ENCODE assay signal across 8 cellular contexts in genomic region chr17:42388381-42389134, GRCh38. TPM values are rescaled to one million over a fixed set of nuclear protein-coding genes. Genes with fewer than 3 reads are reported as not detected.
DNase-seq lines count a peak whose midpoint lies in the region; ATAC-seq and TF ChIP-seq lines count a peak whose summit lies in the region.

Gene STAT3 (minus strand): TSS chr17:42388442. CDS start chr17:42348516, 39,926 bp downstream.

- POLR2A ChIA-PET in T-cell (lab: Charles Lee): interaction anchor here (0.5 to 1.9 kb wide), 22 partner anchors 10 to 632 kb away, joined by 3 to 18 read pairs (median 6); partner anchors contain the start of gene NAGLU (in 1 of the 2)

- H3K4me1 ChIP-seq in cardiac muscle cell (ENCODE audit: low read depth) (peaks cover 8% of the 10 kb centered on the region), parathyroid adenoma (peaks cover 7% of the 10 kb centered on the region), tibial nerve (peaks cover 0 to 60% (median 28%) of the 10 kb centered on the region in 4 donors)

- H3K4me1 Mint-ChIP-seq in T-cell: peaks cover 48 to 52% (median 50%) of the 10 kb centered on the region in 3 donors

- CTCF ChIA-PET in T-cell (lab: Charles Lee): interaction anchor here in 1 of 2 donors (0.8 to 2.5 kb wide), 15 partner anchors 11 to 190 kb away, joined by 3 to 27 read pairs (median 4); partner anchors contain the start of gene PSMC3IP

- H3K36me3 ChIP-seq in cardiac muscle cell (no peaks in the 10 kb centered on the region), parathyroid adenoma (ENCODE audit: control insufficient read depth, insufficient read depth, low read length) (no peaks in the 10 kb centered on the region), tibial nerve (peaks cover 0 to 5% (median 0%) of the 10 kb centered on the region in 3 donors)

- peak; percentile 93 for ATAC-seq in HG02798 (IDR thresholded peaks at IDR 0.05; ENCODE audit: poor library complexity, unreplicated experiment)
- ATAC-seq in T-cell (replicated peaks in 1 of 4): peak; percentile 83 to 93 (median 92)

- peak within 1 kb of the TSS; percentile 90 for H2AFZ ChIP-seq in parathyroid adenoma

- H3K27ac ChIP-seq in adipose tissue (ENCODE audit: low read depth, low read length) (peak within 1 kb of the TSS; percentile 100), cardiac muscle cell (peak within 1 kb of the TSS; percentile 93), parathyroid adenoma (peak within 1 kb of the TSS; percentile 91), tibial nerve (peak within 1 kb of the TSS; percentile 98 to 100 (median 100))

- TF ChIP-seq POLR2A in tibial nerve (IDR thresholded peaks at IDR 0.05): peak; percentile 97 to 98

- H3K27me3 Mint-ChIP-seq in T-cell: no peaks in the 10 kb centered on the region

- H3K4me2 ChIP-seq in parathyroid adenoma (ENCODE audit: low read length): peak within 1 kb of the TSS; percentile 89

- TF ChIP-seq EP300 in tibial nerve (IDR thresholded peaks at IDR 0.05): peak; percentile 99 to 100

- H3K4me3 Mint-ChIP-seq in T-cell: peak within 1 kb of the TSS; percentile 90 to 95 (median 94)

- H3K27ac Mint-ChIP-seq in T-cell: peak within 1 kb of the TSS; percentile 100

- peak within 1 kb of the TSS; percentile 92 for H3K9ac ChIP-seq in parathyroid adenoma

- H3K4me3 ChIP-seq in GM12875 (ENCODE audit: low read depth, low read length) (peak within 1 kb of the TSS; percentile 93), cardiac muscle cell (peak within 1 kb of the TSS; percentile 83), parathyroid adenoma (ENCODE audit: low read depth, low read length) (peak within 1 kb of the TSS; percentile 100), tibial nerve (peak within 1 kb of the TSS; percentile 76 to 100 (median 96))

- no peaks in the 10 kb centered on the region for H3K9me3 Mint-ChIP-seq in T-cell

- no peaks in the 10 kb centered on the region for H3K36me3 Mint-ChIP-seq in T-cell

- H3K9me3 ChIP-seq in cardiac muscle cell (ENCODE audit: low read depth) (no peaks in the 10 kb centered on the region), parathyroid adenoma (ENCODE audit: control insufficient read depth, low read length) (no peaks in the 10 kb centered on the region), tibial nerve (no peaks in the 10 kb centered on the region)

- TF ChIP-seq CTCF in GM12875 (IDR thresholded peaks at IDR 0.05; ENCODE audit: borderline replicate concordance, insufficient read depth, low read depth, low read length) (no peak), cardiac muscle cell (IDR thresholded peaks at IDR 0.05; ENCODE audit: low read depth, low read length) (no peak), parathyroid adenoma (IDR thresholded peaks at IDR 0.05) (peak; percentile 7), tibial nerve (IDR thresholded peaks at IDR 0.05) (peak in 2 of 5 experiments; percentile 42 to 51)

- peaks cover 18% of the 10 kb centered on the region for H3K79me2 ChIP-seq in parathyroid adenoma

- no peaks in the 10 kb centered on the region for H3K27me3 ChIP-seq in cardiac muscle cell
- H3K27me3 ChIP-seq in parathyroid adenoma (ENCODE audit: control insufficient read depth, insufficient read depth, low read length): no peaks in the 10 kb centered on the region
- H3K27me3 ChIP-seq in tibial nerve: no peaks in the 10 kb centered on the region

- 0 to 1% (median 0%) methylated on average over 41 to 44 of the region's 44 CpGs for WGBS in adipose tissue, 3 donors
- 0% methylated on average over 27 to 34 of the region's 44 CpGs for WGBS in tibial nerve, 2 donors

- peak; percentile 100 for DNase-seq in NCI-H1436 (lab: John Stamatoyannopoulos, UW)
- peak; percentile 99 to 100 (median 100) for DNase-seq in T-cell
- peak; percentile 100 for DNase-seq in cardiac muscle cell (ENCODE audit: low read depth in 1 of 2, low spot score in 1 of 2)
- DNase-seq in tibial nerve (ENCODE audit: low spot score in 2 of 2): peak; percentile 100

RNA-seq across cellular contexts. Expression of gene STAT3, which starts in this region (rescaled TPM):
- 100 to 1,000 TPM; 113 to 242 (median 129) TPM for total RNA-seq in T-cell
- 100 to 1,000 TPM in 1 of 3 donors, 10 to 100 TPM in 2; 60.7 to 204 (median 92.9) TPM for polyA plus RNA-seq in adipose tissue
- total RNA-seq in cardiac muscle cell: 82.1 and 87.8 TPM in 2 replicates
- 82.7 and 102 TPM in 2 replicates for polyA plus RNA-seq in cardiac muscle cell
- 100 to 1,000 TPM; 133 to 322 (median 188) TPM for total RNA-seq in tibial nerve

Comparison
In these comparisons a context has a peak if more than half of its experiments do, and no peak if none do; other contexts are left out.
1. Peak in every context shown above with its lines: DNase-seq, ATAC-seq, H3K4me3 ChIP-seq and H3K27ac ChIP-seq.